Comparison of ENCODE assay signal across 7 cellular contexts in the genomic region with DNA sequence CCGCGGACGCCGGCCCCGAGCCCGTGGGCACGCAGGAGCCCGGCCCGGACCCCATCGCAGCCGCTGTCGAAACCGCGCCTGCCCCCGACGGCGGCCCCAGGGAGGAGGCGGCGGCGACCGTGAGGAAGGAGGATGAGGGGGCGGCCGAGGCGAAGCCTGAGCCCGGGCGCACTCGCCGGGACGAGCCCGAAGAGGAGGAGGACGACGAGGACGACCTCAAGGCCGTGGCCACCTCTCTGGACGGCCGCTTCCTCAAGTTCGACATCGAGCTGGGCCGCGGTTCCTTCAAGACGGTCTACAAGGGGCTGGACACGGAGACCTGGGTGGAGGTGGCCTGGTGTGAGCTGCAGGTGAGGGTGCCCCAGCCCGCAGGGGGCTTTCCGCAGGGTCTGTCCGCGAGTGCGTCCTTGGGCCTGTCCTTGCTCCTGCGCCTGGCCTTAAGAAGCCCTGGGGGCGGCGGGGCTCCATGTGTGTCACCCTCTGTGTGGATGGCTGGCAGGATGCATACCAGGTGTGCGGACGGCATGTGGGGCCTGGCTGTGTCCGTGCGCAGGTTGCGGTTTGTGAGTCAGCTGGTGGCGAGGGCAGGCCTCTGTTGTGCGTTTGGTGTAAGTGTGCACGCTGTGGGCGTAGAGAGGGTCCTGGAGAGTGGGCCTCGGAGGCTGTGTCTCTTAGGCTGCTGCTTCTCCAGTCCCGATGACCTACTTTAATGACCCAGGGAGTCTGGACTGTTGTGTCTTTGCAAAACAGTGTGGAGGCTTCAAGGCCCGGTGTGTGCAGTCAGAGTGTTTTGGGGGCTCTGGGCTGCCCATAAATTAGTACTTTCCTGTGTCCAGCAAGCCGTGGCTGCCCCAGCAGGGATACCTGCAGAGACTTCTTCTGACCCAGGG. TPM values are rescaled to one million over a fixed set of nuclear protein-coding genes. Genes with fewer than 3 reads are reported as not detected.
A peak's percentile ranks its signal among the peaks of the same experiment; 100 is the strongest.
DNase-seq lines count a peak whose midpoint lies in the region; ATAC-seq and TF ChIP-seq lines count a peak whose summit lies in the region.

No MANE protein-coding gene starts in this region.

- H3K4ac ChIP-seq in H9 (ENCODE audit: low read depth, low read length) = no peak overlapping the region

- H3K27ac Mint-ChIP-seq in CD8-positive, alpha-beta memory T cell = peak overlapping the region in 1 of 8 donors; percentile 19
- H3K27ac Mint-ChIP-seq in H9 (no peak overlapping the region), neural crest cell (ENCODE audit: unreplicated experiment) (no peak overlapping the region)

- no peak for ATAC-seq in GM18511 (IDR thresholded peaks at IDR 0.05; ENCODE audit: unreplicated experiment)

- H2AFZ ChIP-seq in H9 (ENCODE audit: low read length) = no peak overlapping the region

- H2BK20ac ChIP-seq in H9 (ENCODE audit: low read depth, low read length, poor library complexity, severe bottlenecking) = no peak overlapping the region

- H3K4me3 ChIP-seq in CD8-positive, alpha-beta memory T cell (ENCODE audit: low read length) = no peak overlapping the region
- H3K4me3 ChIP-seq in ectodermal cell (ENCODE audit: insufficient read depth, low read depth, low read length) = peak overlapping the region; percentile 46

- H3K4me1 ChIP-seq in CD8-positive, alpha-beta memory T cell (ENCODE audit: insufficient read depth, low read length) = peaks cover 7% of the 10 kb centered on the region
- no peaks in the 10 kb centered on the region for H3K4me1 ChIP-seq in H9 (ENCODE audit: insufficient read depth, low read length)
- H3K4me1 ChIP-seq in ectodermal cell (ENCODE audit: control insufficient read depth, insufficient read depth, low read length) = peaks cover 17% of the 10 kb centered on the region

- no peak overlapping the region for H2BK15ac ChIP-seq in H9 (ENCODE audit: low read depth, low read length)

- no peak overlapping the region for H3K27ac ChIP-seq in CD8-positive, alpha-beta memory T cell (ENCODE audit: low read depth, low read length)
- no peak overlapping the region for H3K27ac ChIP-seq in H9 (ENCODE audit: insufficient read length, low read depth, low read length)
- H3K27ac ChIP-seq in ectodermal cell (ENCODE audit: insufficient read depth, low read depth, low read length, poor library complexity, severe bottlenecking) = no peak overlapping the region

- H3K27me3 Mint-ChIP-seq in CD8-positive, alpha-beta memory T cell = peaks cover 21 to 51% of the 10 kb centered on the region in 2 donors
- H3K27me3 Mint-ChIP-seq in H9 (ENCODE audit: low read depth) (peaks cover 42% of the 10 kb centered on the region), neural crest cell (ENCODE audit: low read depth) (peaks cover 80% of the 10 kb centered on the region)

- peaks cover 0 to 2% (median 0%) of the 10 kb centered on the region in 3 donors for H3K36me3 Mint-ChIP-seq in CD8-positive, alpha-beta memory T cell
- H3K36me3 Mint-ChIP-seq in H9 (ENCODE audit: insufficient read depth in 1 of 3, low read depth in 3 of 3) (no peaks in the 10 kb centered on the region; a peak in 4 of 7 replicates), neural crest cell (ENCODE audit: low read depth) (no peaks in the 10 kb centered on the region)

- no peak overlapping the region for H3K56ac ChIP-seq in H9 (ENCODE audit: insufficient read length, low read depth, low read length)

- no peaks in the 10 kb centered on the region for H3K9me3 ChIP-seq in CD8-positive, alpha-beta memory T cell (ENCODE audit: low read length)
- H3K9me3 ChIP-seq in H9 (ENCODE audit: control insufficient read depth, low read depth, low read length) (no peaks in the 10 kb centered on the region), ectodermal cell (ENCODE audit: control insufficient read depth, low read length) (no peaks in the 10 kb centered on the region)

- H4K91ac ChIP-seq in H9 (ENCODE audit: insufficient read length, low read depth, low read length) = no peak overlapping the region

- no peaks in the 10 kb centered on the region for H3K36me3 ChIP-seq in CD8-positive, alpha-beta memory T cell (ENCODE audit: insufficient read depth, low read length)
- H3K36me3 ChIP-seq in ectodermal cell (ENCODE audit: control insufficient read depth, insufficient read depth, low read length) = no peaks in the 10 kb centered on the region

- no peaks in the 10 kb centered on the region for H3K9me3 Mint-ChIP-seq in CD8-positive, alpha-beta memory T cell
- H3K9me3 Mint-ChIP-seq in H9 (no peaks in the 10 kb centered on the region), neural crest cell (no peaks in the 10 kb centered on the region)

- no peak overlapping the region for H4K5ac ChIP-seq in H9 (ENCODE audit: insufficient read length, low read depth, low read length)

- H3K23me2 ChIP-seq in H9 (ENCODE audit: insufficient read length, low read depth, low read length, poor library complexity, severe bottlenecking) = peaks cover 5% of the 10 kb centered on the region

- no peak overlapping the region; the same call in 1 of the 2 replicates for H3K14ac ChIP-seq in H9 (ENCODE audit: insufficient read depth, low read length)

- H3K9ac ChIP-seq in H9 (ENCODE audit: extremely low read depth, insufficient read length, low read length) = no peak overlapping the region

- CTCF ChIA-PET in CD8-positive, alpha-beta memory T cell (lab: Charles Lee) = no interaction called here

- peaks cover 8 to 14% (median 8%) of the 10 kb centered on the region in 3 donors for H3K4me1 Mint-ChIP-seq in CD8-positive, alpha-beta memory T cell
- H3K4me1 Mint-ChIP-seq in H9 (peaks cover 29 to 36% of the 10 kb centered on the region in 2 experiments), neural crest cell (peaks cover 13% of the 10 kb centered on the region)

- no peaks in the 10 kb centered on the region; the same call in 1 of the 2 replicates for H3K79me2 ChIP-seq in H9 (ENCODE audit: insufficient read depth, low read length)

- POLR2A ChIA-PET in CD8-positive, alpha-beta memory T cell (lab: Charles Lee) = no interaction called here

- no peak overlapping the region for H4K8ac ChIP-seq in H9 (replicated peaks; ENCODE audit: insufficient read length, low read depth, low read length)

- H2BK5ac ChIP-seq in H9 (ENCODE audit: insufficient read length, low read length) = no peak overlapping the region

- no CpG with 5 or more reads among the region's 63 CpGs for WGBS in H9 (ENCODE audit: extremely low coverage, insufficient read length, low lambda C conversion rate)
- 42% methylated on average over 63 of the region's 63 CpGs for WGBS in ectodermal cell, 2 experiments

- H3T11ph ChIP-seq in H9 (ENCODE audit: low read length) = no peak overlapping the region

- H3K4me2 ChIP-seq in H9 (ENCODE audit: insufficient read depth, insufficient read length, low read length) = peak overlapping the region; percentile 31

- no peaks in the 10 kb centered on the region for H3K79me1 ChIP-seq in H9 (ENCODE audit: insufficient read depth, low read depth, low read length, poor library complexity, severe bottlenecking)

- H3K23ac ChIP-seq in H9 (ENCODE audit: insufficient read length, low read depth, low read length) = no peak overlapping the region

- H2BK120ac ChIP-seq in H9 (ENCODE audit: low read depth, low read length, poor library complexity, severe bottlenecking) = no peak overlapping the region

- no peak for TF ChIP-seq CTCF in H9 (conservative IDR thresholded peaks at IDR 0.05)
- no peak for TF ChIP-seq CTCF in neural crest cell (conservative IDR thresholded peaks at IDR 0.05)

- peak overlapping the region; percentile 39 to 87 (median 68) for H3K4me3 Mint-ChIP-seq in CD8-positive, alpha-beta memory T cell
- H3K4me3 Mint-ChIP-seq in H9 = peak overlapping the region; percentile 59 to 80
- peak overlapping the region; percentile 82 for H3K4me3 Mint-ChIP-seq in neural crest cell

- no peak overlapping the region for H3K18ac ChIP-seq in H9 (ENCODE audit: insufficient read length, low read depth, low read length)

- no peak overlapping the region for H2BK12ac ChIP-seq in H9 (ENCODE audit: insufficient read length, low read depth, low read length)

- peaks cover 5% of the 10 kb centered on the region for H4K20me1 ChIP-seq in H9 (ENCODE audit: control insufficient read depth, insufficient read depth, insufficient read length)

- DNase-seq in CD8-positive, alpha-beta memory T cell = no peak
- DNase-seq in H9 (no peak), neural crest cell (ENCODE audit: low read depth, low spot score) (no peak), NCI-H2171 (lab: John Stamatoyannopoulos, UW) (no peak), DMS53 treated with DMSO at 0.1 percent for 48 hours (lab: John Stamatoyannopoulos, UW; ENCODE audit: unreplicated experiment) (no peak)

- peaks cover 27% of the 10 kb centered on the region for H3K27me3 ChIP-seq in CD8-positive, alpha-beta memory T cell (ENCODE audit: insufficient read depth, low read length, poor library complexity, severe bottlenecking)
- H3K27me3 ChIP-seq in H9 (ENCODE audit: insufficient read depth, low read length) (peaks cover 4% of the 10 kb centered on the region; the same call in 1 of the 2 replicates), ectodermal cell (ENCODE audit: control insufficient read depth, insufficient read depth, low read length, poor library complexity, severe bottlenecking) (peaks cover 57% of the 10 kb centered on the region)

- no peak overlapping the region for H2AK5ac ChIP-seq in H9 (ENCODE audit: insufficient read length, low read length)

RNA-seq across cellular contexts. Expression of a gene that starts 1.6 kb away (rescaled TPM):
- total RNA-seq in CD8-positive, alpha-beta memory T cell = under 1 TPM; 0.20 to 0.55 TPM
- not detected for polyA plus RNA-seq in CD8-positive, alpha-beta memory T cell
- total RNA-seq in H9 (2021) = 69.4 and 70.5 TPM in 2 replicates
- 28.8 TPM for polyA plus RNA-seq in ectodermal cell (2013, experiment 1 of 4)
- 29.9 TPM for polyA plus RNA-seq in ectodermal cell (2013, experiment 2 of 4)
- polyA plus RNA-seq in ectodermal cell (2013, experiment 3 of 4) = 23.2 TPM
- polyA plus RNA-seq in ectodermal cell (2013, experiment 4 of 4) = 20.1 TPM
- 27.8 and 34.3 TPM in 2 replicates for total RNA-seq in neural crest cell

RNA-seq across cellular contexts. Expression of a gene that starts 51.5 kb away (rescaled TPM):
- total RNA-seq in CD8-positive, alpha-beta memory T cell = 10 to 100 TPM; 59.9 to 62.9 TPM
- 103 TPM for polyA plus RNA-seq in CD8-positive, alpha-beta memory T cell
- 27.4 and 28.9 TPM in 2 replicates for total RNA-seq in H9 (2021)
- 20.2 TPM for polyA plus RNA-seq in ectodermal cell (2013, experiment 1 of 4)
- polyA plus RNA-seq in ectodermal cell (2013, experiment 2 of 4) = 16.6 TPM
- 19.8 TPM for polyA plus RNA-seq in ectodermal cell (2013, experiment 3 of 4)
- 21.0 TPM for polyA plus RNA-seq in ectodermal cell (2013, experiment 4 of 4)
- total RNA-seq in neural crest cell = 17.8 and 19.9 TPM in 2 replicates

Comparison
In these comparisons a context has a peak if more than half of its experiments do, and no peak if none do; other contexts are left out.
1. RNA of a gene that starts 1.6 kb away (total RNA-seq): 69.4 to 70.5 TPM in H9 and 27.8 to 34.3 TPM in neural crest cell; 0.20 to 0.55 TPM in CD8-positive, alpha-beta memory T cell; every median in the first group is over 10 times any median in the second.
2. Peak in every context shown above with its lines, with median percentiles within 50 percentile points of each other: H3K4me3 Mint-ChIP-seq.